29 cellular contexts compared by ENCODE assay signal in genomic region chr4:159480826-159481225, GRCh38.
"Had no signal": no experiment of that assay in that cellular context is flagged by ENCODE, and none has a peak within 500 bp of the region (broad histone marks: within the 10 kb centered on the region; RNA-seq: fewer than 3 reads in every experiment).

No MANE protein-coding gene starts in this region.

- H3K4me3 ChIP-seq: esophagus squamous epithelium, gastroesophageal sphincter had no signal

- H3K9me3 ChIP-seq: esophagus squamous epithelium, gastroesophageal sphincter had no signal

- ATAC-seq: activated CD4-positive, CD25-positive, alpha-beta regulatory T cell treated with anti-CD3 and anti-CD28 coated beads, Interleukin-2, amount 50 U/mL, for 24 hours; activated CD8-positive, alpha-beta T cell treated with anti-CD3 and anti-CD28 coated beads for 36 hours; activated T-cell treated with anti-CD3 and anti-CD28 coated beads, Interleukin-2, amount 50 U/mL, for 4 hours; activated T-helper 17 cell treated with anti-CD3 and anti-CD28 coated beads, Interleukin-2, amount 50 U/mL, for 72 hours; effector memory CD8-positive, alpha-beta T cell; gastroesophageal sphincter; T-helper 17 cell had no signal

- H3K27ac ChIP-seq: brain microvascular endothelial cell, epithelial cell of prostate, esophagus squamous epithelium, gastroesophageal sphincter, WERI-Rb-1 had no signal

- H3K27me3 ChIP-seq: brain microvascular endothelial cell had no signal

- H3K36me3 ChIP-seq: brain microvascular endothelial cell, esophagus squamous epithelium, gastroesophageal sphincter, WERI-Rb-1 had no signal

- H3K4me1 ChIP-seq: esophagus squamous epithelium, gastroesophageal sphincter had no signal

- DNase-seq: activated B cell treated with CpG ODN at 0.5 μM for 24 hours; activated CD4-positive, alpha-beta T cell treated with anti-CD3 and anti-CD28 coated beads for 48 hours; activated CD4-positive, alpha-beta T cell treated with anti-CD3 and anti-CD28 coated beads, Interleukin-2, amount 50 U/mL, for 1 hour; activated CD4-positive, alpha-beta T cell treated with anti-CD3 and anti-CD28 coated beads, Interleukin-2, amount 50 U/mL, for 48 hours; activated CD8-positive, alpha-beta memory T cell treated with anti-CD3 and anti-CD28 coated beads for 24 hours; activated CD8-positive, alpha-beta T cell treated with anti-CD3 and anti-CD28 coated beads for 36 hours; activated effector memory CD4-positive, alpha-beta T cell treated with Interleukin-2 at 50 U/mL for 16 hours; activated gamma-delta T cell treated with Interleukin-2 at 50 U/mL for 16 hours; activated naive CD4-positive, alpha-beta T cell treated with anti-CD3 and anti-CD28 coated beads, Interleukin-2, amount 50 U/mL, for 16 hours; activated naive CD4-positive, alpha-beta T cell treated with Interleukin-2 at 50 U/mL for 16 hours; activated T-cell treated with anti-CD3 and anti-CD28 coated beads, Interleukin-2, amount 50 U/mL, for 4 hours; amniotic stem cell; anterior cingulate cortex; brain microvascular endothelial cell; caudate nucleus; cortex of kidney; dermis blood vessel endothelial cell; effector CD4-positive, alpha-beta T cell; effector memory CD8-positive, alpha-beta T cell; esophagus squamous epithelium; foreskin melanocyte; T-helper 1 cell; T-helper 17 cell; T1000; WERI-Rb-1 had no signal
